Comparison of ENCODE assay signal across 1 cellular context in the genomic region with DNA sequence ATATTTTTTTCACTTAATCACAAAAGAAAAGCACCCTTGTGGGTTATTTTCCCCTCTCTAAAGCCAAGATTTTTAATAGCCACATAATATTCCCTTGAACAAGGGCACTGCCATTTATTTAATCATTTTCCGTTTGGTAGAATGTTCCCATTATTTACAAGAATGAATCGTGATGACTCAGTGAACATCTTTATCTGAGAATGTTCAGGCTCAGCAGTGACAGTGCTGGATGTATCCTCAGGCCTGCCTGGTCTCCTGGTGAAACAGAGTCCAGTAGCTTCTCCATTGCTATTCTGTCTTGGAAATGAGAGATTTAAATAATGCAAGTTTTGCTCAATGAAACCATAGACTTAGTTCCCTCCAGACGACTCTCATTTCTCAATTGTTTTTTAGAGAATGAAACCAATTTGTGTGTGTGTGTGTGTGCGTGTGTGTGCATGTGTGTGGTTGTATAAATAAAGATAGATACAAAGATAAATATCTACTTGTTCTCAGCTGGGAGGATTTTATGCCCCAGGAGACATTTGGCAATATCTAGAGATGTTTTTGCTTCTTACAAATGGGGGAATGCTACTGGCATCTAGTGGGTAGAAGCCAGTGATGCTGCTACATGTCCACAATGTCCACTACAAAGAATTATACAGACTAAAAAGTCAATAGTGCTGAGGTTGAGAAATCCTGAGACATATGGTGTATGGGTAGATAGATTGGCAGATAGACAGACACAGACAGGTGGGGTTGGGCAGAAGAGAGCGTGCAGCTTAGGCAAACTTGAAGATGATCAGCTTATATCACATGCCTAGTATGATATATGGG.
TF ChIP-seq lines count a peak whose summit lies in the region.

No MANE protein-coding gene starts in this region.

TF ChIP-seq in IMR-90, 13 proteins besides CTCF, POLR2A, EP300 and RAD21 (continued from another document):
- TF ChIP-seq RCOR1 (IDR thresholded peaks at IDR 0.05; ENCODE audit: insufficient replicate concordance, low read length) (no peak), MAFK (IDR thresholded peaks at IDR 0.05; ENCODE audit: low read depth, low read length) (0 out of 2 replicates have a peak, but pooled peaks have one; percentile 4), MXI1 (IDR thresholded peaks at IDR 0.05; ENCODE audit: borderline replicate concordance, low read depth, low read length) (no peak), NFE2L2 (IDR thresholded peaks at IDR 0.05; ENCODE audit: low read depth, low read length) (no peak), FOS (IDR thresholded peaks at IDR 0.05; ENCODE audit: low read depth, low read length) (0 out of 2 replicates have a peak, but pooled peaks have one; percentile 49), MAZ (IDR thresholded peaks at IDR 0.05; ENCODE audit: borderline replicate concordance, low read depth, low read length) (no peak), RFX5 (IDR thresholded peaks at IDR 0.05; ENCODE audit: low read depth, low read length) (no peak), CEBPB (IDR thresholded peaks at IDR 0.05; ENCODE audit: low read depth, low read length) (0 out of 2 replicates have a peak, but pooled peaks have one; percentile 13), SMC3 (IDR thresholded peaks at IDR 0.05; ENCODE audit: low read depth, low read length) (peak; percentile 36; the same call in 1 of the 2 replicates), ELK1 (IDR thresholded peaks at IDR 0.05; ENCODE audit: borderline replicate concordance, low read depth, low read length) (no peak)
- TF ChIP-seq, protein P1, sequence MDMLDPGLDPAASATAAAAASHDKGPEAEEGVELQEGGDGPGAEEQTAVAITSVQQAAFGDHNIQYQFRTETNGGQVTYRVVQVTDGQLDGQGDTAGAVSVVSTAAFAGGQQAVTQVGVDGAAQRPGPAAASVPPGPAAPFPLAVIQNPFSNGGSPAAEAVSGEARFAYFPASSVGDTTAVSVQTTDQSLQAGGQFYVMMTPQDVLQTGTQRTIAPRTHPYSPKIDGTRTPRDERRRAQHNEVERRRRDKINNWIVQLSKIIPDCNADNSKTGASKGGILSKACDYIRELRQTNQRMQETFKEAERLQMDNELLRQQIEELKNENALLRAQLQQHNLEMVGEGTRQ (IDR thresholded peaks at IDR 0.05; ENCODE audit: low read depth, low read length) = no peak
